In genomic region chr17:76234354-76234679, GRCh38 we compare ENCODE assay signal across 1 cellular context.
A peak's percentile ranks its signal among the peaks of the same experiment; 100 is the strongest.
TF ChIP-seq lines count a peak whose summit lies in the region.

No MANE protein-coding gene starts in this region.

TF ChIP-seq in HepG2, 621 proteins besides CTCF, POLR2A, EP300 and RAD21:
- TF ChIP-seq ELF4 (CRISPR knock-in tag; IDR thresholded peaks at IDR 0.05; ENCODE audit: borderline replicate concordance) (no peak), ZKSCAN8 (CRISPR knock-in tag; IDR thresholded peaks at IDR 0.05; ENCODE audit: borderline replicate concordance) (no peak), MAFF (IDR thresholded peaks at IDR 0.05; ENCODE audit: low read depth, low read length) (peak; percentile 92), ZNF446 (CRISPR knock-in tag; IDR thresholded peaks at IDR 0.05) (no peak), NFIB (CRISPR knock-in tag; IDR thresholded peaks at IDR 0.05; ENCODE audit: borderline replicate concordance) (no peak), MAFK (conservative IDR thresholded peaks at IDR 0.05 in 1 of 2, IDR thresholded peaks at IDR 0.05 in 1 of 2; ENCODE audit: low read length in 2 of 2) (peak; percentile 94 to 96), NFE2 (CRISPR knock-in tag; IDR thresholded peaks at IDR 0.05) (peak; percentile 55; the same call in 1 of the 2 replicates), NFE2L2 (IDR thresholded peaks at IDR 0.05; ENCODE audit: low read length) (peak; percentile 95)
